Comparison of ENCODE assay signal across 8 cellular contexts in the genomic region with DNA sequence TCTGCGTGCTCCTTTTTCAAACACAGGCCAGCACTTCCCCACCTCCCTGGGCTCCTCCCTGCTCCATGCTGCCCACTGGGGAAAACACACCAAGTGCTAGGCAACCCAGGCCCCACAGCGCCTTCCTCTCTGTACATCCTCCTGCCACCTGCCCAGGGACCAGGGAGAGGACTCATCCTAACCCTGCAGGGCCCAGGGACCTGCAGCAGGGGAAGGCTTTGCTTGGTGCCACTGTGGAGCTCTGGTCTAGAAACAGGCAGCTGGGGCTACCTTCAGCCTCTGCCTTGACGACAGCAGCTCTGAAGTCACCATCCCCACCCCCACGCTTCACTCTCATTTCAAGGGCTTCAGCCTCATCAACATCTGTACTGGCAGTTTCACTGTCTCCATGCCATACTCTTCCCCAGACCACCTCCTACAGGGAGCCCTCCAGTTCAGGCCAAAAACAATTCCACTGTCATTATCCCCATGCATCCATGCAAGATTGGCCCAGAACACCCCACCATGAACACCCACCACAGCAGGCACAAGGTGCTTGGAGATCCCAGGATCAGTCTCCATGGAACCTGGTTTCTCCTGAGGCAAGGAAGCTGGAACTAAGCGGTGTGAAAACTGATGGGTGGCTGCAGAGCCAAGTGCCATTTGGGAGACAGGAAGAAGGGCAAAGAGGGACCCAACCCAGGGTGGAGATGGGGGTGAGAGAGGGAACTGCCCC. TPM values are rescaled to one million over a fixed set of nuclear protein-coding genes. Genes with fewer than 3 reads are reported as not detected.
DNase-seq lines count a peak whose midpoint lies in the region; ATAC-seq and TF ChIP-seq lines count a peak whose summit lies in the region.

No MANE protein-coding gene starts in this region.

- no peak overlapping the region for H2BK5ac ChIP-seq in neuronal stem cell (ENCODE audit: low read length)

- no peak overlapping the region for H3K14ac ChIP-seq in neuronal stem cell (ENCODE audit: low read length)

- H3K79me2 ChIP-seq in PC-3 (ENCODE audit: low read length) = 0 out of 2 replicates have a peak, but pooled peaks cover 7% of the 10 kb centered on the region

- H3K4me3 ChIP-seq in PC-3 (ENCODE audit: low read length) (peak overlapping the region; percentile 82), ectodermal cell (ENCODE audit: insufficient read depth, low read depth, low read length) (peak overlapping the region; percentile 61), neuronal stem cell (ENCODE audit: low read length in 2 of 2) (peak overlapping the region; percentile 59 to 84)

- H3K27me3 ChIP-seq in PC-3 (ENCODE audit: low read length) (no peaks in the 10 kb centered on the region), ectodermal cell (ENCODE audit: control insufficient read depth, insufficient read depth, low read length, poor library complexity, severe bottlenecking) (peaks cover 16% of the 10 kb centered on the region), neuronal stem cell (ENCODE audit: control insufficient read depth in 3 of 3, insufficient read depth in 3 of 3, low read depth in 1 of 3, low read length in 3 of 3) (no peaks in the 10 kb centered on the region)

- H3K4ac ChIP-seq in neuronal stem cell (ENCODE audit: low read length) = no peak overlapping the region

- H3F3A ChIP-seq in PC-3 (ENCODE audit: low read length, unreplicated experiment) = no peaks in the 10 kb centered on the region

- intact Hi-C loops in PC-3 (cut with micrococcal nuclease) = no loop called here

- peak overlapping the region; percentile 36 for H2BK12ac ChIP-seq in neuronal stem cell (ENCODE audit: low read length)

- H4K91ac ChIP-seq in neuronal stem cell (ENCODE audit: low read depth, low read length, poor library complexity) = no peak overlapping the region

- DNase-seq in PC-3 (no peak), neuronal stem cell (ENCODE audit: low spot score) (no peak), GOT3 (lab: John Stamatoyannopoulos, UW) (no peak), hippocampal formation (lab: John Stamatoyannopoulos, UW) (no peak)
- DNase-seq in activated CD4-positive, CD25-positive, alpha-beta regulatory T cell treated with anti-CD3 and anti-CD28 coated beads, Interleukin-2, amount 50 U/mL, for 72 hours = no peak

- H3K27ac ChIP-seq in C4-2B = peak overlapping the region; percentile 68
- H3K27ac ChIP-seq in PC-3 (ENCODE audit: low read length) = peak overlapping the region; percentile 26
- H3K27ac ChIP-seq in ectodermal cell (ENCODE audit: insufficient read depth, low read depth, low read length, poor library complexity, severe bottlenecking) = no peak overlapping the region
- no peak overlapping the region for H3K27ac ChIP-seq in neuronal stem cell (replicated peaks; ENCODE audit: low read length)

- H3K9ac ChIP-seq in PC-3 (ENCODE audit: low read length) = peak overlapping the region; percentile 77
- no peak overlapping the region for H3K9ac ChIP-seq in neuronal stem cell (ENCODE audit: low read depth, low read length, poor library complexity)

- H3K36me3 ChIP-seq in PC-3 (ENCODE audit: low read depth, low read length) = no peaks in the 10 kb centered on the region
- H3K36me3 ChIP-seq in ectodermal cell (ENCODE audit: control insufficient read depth, insufficient read depth, low read length) = no peaks in the 10 kb centered on the region
- peaks cover 0 to 8% of the 10 kb centered on the region in 2 donors for H3K36me3 ChIP-seq in neuronal stem cell (replicated peaks in 1 of 2; ENCODE audit: control insufficient read depth in 2 of 2, insufficient read depth in 2 of 2, low read length in 2 of 2)

- H3K18ac ChIP-seq in neuronal stem cell (ENCODE audit: low read length) = no peak overlapping the region

- H3K23ac ChIP-seq in neuronal stem cell (ENCODE audit: low read depth, low read length, poor library complexity) = no peak overlapping the region

- TSS peak; percentile 42 for BruUV-seq in PC-3 (replicated peaks; lab: Mats Ljungman, UMichigan)

- WGBS in ectodermal cell, 2 experiments = 52 to 60% methylated on average over 5 of the region's 5 CpGs
- no CpG with 5 or more reads among the region's 5 CpGs for WGBS in neuronal stem cell (ENCODE audit: extremely low coverage in 2 of 2, insufficient read length in 2 of 2, insufficient replicate concordance in 1 of 2), 2 donors

- peak overlapping the region; percentile 82; the same call in 1 of the 2 replicates for H2AFZ ChIP-seq in PC-3 (ENCODE audit: low read length)
- H2AFZ ChIP-seq in neuronal stem cell (ENCODE audit: low read length) = peak overlapping the region; percentile 94

- H3K4me2 ChIP-seq in PC-3 (ENCODE audit: low read length) = peak overlapping the region; percentile 97
- H3K4me2 ChIP-seq in neuronal stem cell (ENCODE audit: insufficient read depth, low read length, poor library complexity, severe bottlenecking) = peak overlapping the region; percentile 96

- H4K8ac ChIP-seq in neuronal stem cell (ENCODE audit: low read depth, low read length) = no peak overlapping the region

- H2BK120ac ChIP-seq in neuronal stem cell (ENCODE audit: low read depth, low read length) = no peak overlapping the region

- CTCF ChIA-PET in PC-3 (lab: Charles Lee) = interaction anchor here (0.9 to 2.1 kb wide), 4 partner anchors 10 to 155 kb away, joined by 3 to 9 read pairs (median 4); no protein-coding TSS in a partner anchor

- POLR2A ChIA-PET in PC-3 (lab: Charles Lee; ENCODE audit: unreplicated experiment) = no interaction called here

- H2BK15ac ChIP-seq in neuronal stem cell (ENCODE audit: low read length) = peak overlapping the region; percentile 16

- no peaks in the 10 kb centered on the region for H3K9me2 ChIP-seq in PC-3 (replicated peaks; ENCODE audit: low read length)

- H4K20me1 ChIP-seq in PC-3 (ENCODE audit: low read length) = no peaks in the 10 kb centered on the region

- H3K4me1 ChIP-seq in PC-3 (ENCODE audit: insufficient read depth, low read length) (peaks cover 31% of the 10 kb centered on the region), ectodermal cell (ENCODE audit: control insufficient read depth, insufficient read depth, low read length) (peaks cover 34% of the 10 kb centered on the region), neuronal stem cell (ENCODE audit: control insufficient read depth in 2 of 2, insufficient read depth in 1 of 2, low read depth in 1 of 2, low read length in 2 of 2) (peaks cover 25 to 38% of the 10 kb centered on the region in 2 donors)

- H2AK5ac ChIP-seq in neuronal stem cell (ENCODE audit: low read depth, low read length) = peak overlapping the region; percentile 12

- ATAC-seq in PC-3 (no peak), HG03025 (IDR thresholded peaks at IDR 0.05; ENCODE audit: low FRiP score, unreplicated experiment) (no peak)

- no peaks in the 10 kb centered on the region for H3K79me1 ChIP-seq in neuronal stem cell (ENCODE audit: low read depth, low read length)

- no peak for TF ChIP-seq CTCF in C4-2B (conservative IDR thresholded peaks at IDR 0.05)
- no peak for TF ChIP-seq CTCF in PC-3 (conservative IDR thresholded peaks at IDR 0.05; ENCODE audit: low read depth, low read length)

- H3K9me3 ChIP-seq in PC-3 (ENCODE audit: low read length) = no peaks in the 10 kb centered on the region
- H3K9me3 ChIP-seq in ectodermal cell (ENCODE audit: control insufficient read depth, low read length) = no peaks in the 10 kb centered on the region
- H3K9me3 ChIP-seq in neuronal stem cell (replicated peaks in 1 of 2; ENCODE audit: control insufficient read depth in 2 of 2, insufficient read depth in 1 of 2, low read depth in 1 of 2, low read length in 2 of 2) = no peaks in the 10 kb centered on the region

RNA-seq across cellular contexts. Expression of gene IGSF8, which starts 1.1 kb away (rescaled TPM):
- 37.1 and 49.1 TPM in 2 replicates for total RNA-seq in PC-3 (2014; rRNA removed)
- 16.7 TPM for polyA plus RNA-seq in ectodermal cell (2013, experiment 1 of 4)
- polyA plus RNA-seq in ectodermal cell (2013, experiment 2 of 4) = 18.6 TPM
- 15.9 TPM for polyA plus RNA-seq in ectodermal cell (2013, experiment 3 of 4)
- 19.0 TPM for polyA plus RNA-seq in ectodermal cell (2013, experiment 4 of 4)
- polyA plus RNA-seq in neuronal stem cell (2013, experiment 1 of 2) = 12.3 TPM
- polyA plus RNA-seq in neuronal stem cell (2013, experiment 2 of 2) = 12.6 TPM

RNA-seq across cellular contexts. Expression of gene KCNJ9, which starts 16.0 kb away (rescaled TPM):
- total RNA-seq in PC-3 (2014; rRNA removed) = not detected in 2 replicates
- polyA plus RNA-seq in ectodermal cell (2013, experiment 1 of 4) = not detected
- polyA plus RNA-seq in ectodermal cell (2013, experiment 2 of 4) = not detected
- not detected for polyA plus RNA-seq in ectodermal cell (2013, experiment 3 of 4)
- 0.08 TPM for polyA plus RNA-seq in ectodermal cell (2013, experiment 4 of 4)
- polyA plus RNA-seq in neuronal stem cell (2013, experiment 1 of 2) = 0.01 TPM
- 0.01 TPM for polyA plus RNA-seq in neuronal stem cell (2013, experiment 2 of 2)

RNA-seq across cellular contexts. Expression of gene ATP1A2, which starts 18.2 kb away (rescaled TPM):
- not detected in 2 replicates for total RNA-seq in PC-3 (2014; rRNA removed)
- polyA plus RNA-seq in ectodermal cell (2013, experiment 1 of 4) = 233 TPM
- 231 TPM for polyA plus RNA-seq in ectodermal cell (2013, experiment 2 of 4)
- polyA plus RNA-seq in ectodermal cell (2013, experiment 3 of 4) = 158 TPM
- polyA plus RNA-seq in ectodermal cell (2013, experiment 4 of 4) = 174 TPM
- 56.5 TPM for polyA plus RNA-seq in neuronal stem cell (2013, experiment 1 of 2)
- 57.9 TPM for polyA plus RNA-seq in neuronal stem cell (2013, experiment 2 of 2)

RNA-seq across cellular contexts. Expression of gene KCNJ10, which starts 27.4 kb away (rescaled TPM):
- total RNA-seq in PC-3 (2014; rRNA removed) = 0.15 TPM in 1 of 2 replicates, not detected in the other
- polyA plus RNA-seq in ectodermal cell (2013, experiment 1 of 4) = not detected
- 0.09 TPM for polyA plus RNA-seq in ectodermal cell (2013, experiment 2 of 4)
- polyA plus RNA-seq in ectodermal cell (2013, experiment 3 of 4) = 0.16 TPM
- polyA plus RNA-seq in ectodermal cell (2013, experiment 4 of 4) = 0.08 TPM
- 0.08 TPM for polyA plus RNA-seq in neuronal stem cell (2013, experiment 1 of 2)
- 0.22 TPM for polyA plus RNA-seq in neuronal stem cell (2013, experiment 2 of 2)

RNA-seq across cellular contexts. Expression of gene ATP1A4, which starts 54.0 kb away (rescaled TPM):
- 0.04 TPM in 1 of 2 replicates, not detected in the other for total RNA-seq in PC-3 (2014; rRNA removed)
- polyA plus RNA-seq in ectodermal cell (2013, experiment 1 of 4) = 0.93 TPM
- 1.0 TPM for polyA plus RNA-seq in ectodermal cell (2013, experiment 2 of 4)
- polyA plus RNA-seq in ectodermal cell (2013, experiment 3 of 4) = 0.85 TPM
- 1.1 TPM for polyA plus RNA-seq in ectodermal cell (2013, experiment 4 of 4)
- 0.77 TPM for polyA plus RNA-seq in neuronal stem cell (2013, experiment 1 of 2)
- polyA plus RNA-seq in neuronal stem cell (2013, experiment 2 of 2) = 0.72 TPM

Comparison
In these comparisons a context has a peak if more than half of its experiments do, and no peak if none do; other contexts are left out.
1. H3K27ac ChIP-seq: peak in C4-2B (single experiment) and PC-3 (single experiment); none in ectodermal cell (single experiment) and neuronal stem cell (single experiment).
2. Peak in every context shown above with its lines, with median percentiles within 50 percentile points of each other: H3K4me3 ChIP-seq.